In the genomic region with DNA sequence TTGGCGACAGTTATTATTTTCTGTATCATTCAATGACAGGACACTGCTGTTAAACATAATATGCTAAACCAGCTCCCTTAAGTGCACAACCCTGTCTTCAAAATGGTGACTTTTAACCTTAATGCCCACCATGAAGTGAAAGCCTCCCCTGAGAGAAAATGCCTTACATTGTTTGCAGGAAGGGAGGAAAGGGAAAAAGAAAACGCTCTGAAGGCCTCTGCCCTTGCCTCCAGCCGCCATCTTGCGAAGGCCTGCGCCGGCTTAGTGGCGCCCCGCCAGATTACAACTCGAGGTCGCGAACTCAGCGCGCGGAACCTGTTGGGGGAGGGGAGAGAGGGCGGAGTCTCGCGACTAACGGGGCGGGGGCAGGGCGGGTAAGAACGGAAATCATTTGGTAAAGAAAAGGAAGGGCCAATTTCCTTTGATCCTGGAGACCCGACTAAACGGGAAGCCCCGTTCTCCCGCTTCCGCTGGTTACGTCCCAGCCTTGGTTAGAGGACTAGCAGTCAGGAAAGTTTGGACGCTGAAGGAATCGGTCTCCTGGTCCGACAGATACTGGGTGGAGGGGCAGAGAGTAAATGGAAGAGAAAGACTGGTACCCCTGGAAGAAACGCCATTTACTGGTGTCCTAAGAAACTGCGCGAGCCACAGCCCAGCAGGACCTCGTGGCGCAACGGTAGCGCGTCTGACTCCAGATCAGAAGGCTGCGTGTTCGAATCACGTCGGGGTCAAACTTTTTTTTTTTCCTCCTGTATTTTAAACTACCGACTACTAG, we compare ENCODE assay signal across 8 cellular contexts. TPM values are rescaled to one million over a fixed set of nuclear protein-coding genes. Genes with fewer than 3 reads are reported as not detected.
A peak's percentile ranks its signal among the peaks of the same experiment; 100 is the strongest.
DNase-seq lines count a peak whose midpoint lies in the region; TF ChIP-seq lines count a peak whose summit lies in the region.

No MANE protein-coding gene starts in this region.

- peak overlapping the region; percentile 91 for H3K4me3 Mint-ChIP-seq in activated naive CD4-positive, alpha-beta T cell treated with anti-CD3 and anti-CD28 coated beads, Interleukin-2, amount 10 ng/mL, durations not matched to agents 7 days and 5 days

- H3K36me3 Mint-ChIP-seq in activated naive CD4-positive, alpha-beta T cell treated with anti-CD3 and anti-CD28 coated beads, Interleukin-2, amount 10 ng/mL, durations not matched to agents 7 days and 5 days: peaks cover 10% of the 10 kb centered on the region

- peak overlapping the region; percentile 51 for H3K4me3 ChIP-seq in HFF-Myc (replicated peaks; ENCODE audit: low read depth, low read length)

- in situ Hi-C loops in SK-MEL-5 (cut with HindIII; ENCODE audit: low pct_unique_long_range_greater_than_20kb, low sequenced_read_pairs): no loop called here

- peaks cover 22% of the 10 kb centered on the region for H3K27me3 Mint-ChIP-seq in activated naive CD4-positive, alpha-beta T cell treated with anti-CD3 and anti-CD28 coated beads, Interleukin-2, amount 10 ng/mL, durations not matched to agents 7 days and 5 days

- H3K4me1 Mint-ChIP-seq in activated naive CD4-positive, alpha-beta T cell treated with anti-CD3 and anti-CD28 coated beads, Interleukin-2, amount 10 ng/mL, durations not matched to agents 7 days and 5 days: peaks cover 28% of the 10 kb centered on the region

- peak; percentile 83 for DNase-seq in GM03348 (ENCODE audit: low spot score)
- DNase-seq in HFF-Myc (ENCODE audit: extremely low read depth, low read depth): peak; percentile 67
- DNase-seq in NAMALWA (ENCODE audit: low spot score): peak; percentile 95
- DNase-seq in SK-MEL-5 (ENCODE audit: low read depth, low spot score): peak; percentile 95
- DNase-seq in activated naive CD4-positive, alpha-beta T cell treated with anti-CD3 and anti-CD28 coated beads, Interleukin-2, amount 10 ng/mL, durations not matched to agents 7 days and 5 days: peak; percentile 95
- DNase-seq in globus pallidus (ENCODE audit: low spot score): peak; percentile 88
- peak; percentile 86 for DNase-seq in occipital lobe (lab: John Stamatoyannopoulos, UW)

- peak overlapping the region; percentile 97 for H3K27ac ChIP-seq in temporal lobe (ENCODE audit: low read depth, low read length)

- CTCF ChIA-PET in activated naive CD4-positive, alpha-beta T cell treated with anti-CD3 and anti-CD28 coated beads, Interleukin-2, amount 10 ng/mL, durations not matched to agents 7 days and 5 days (lab: Charles Lee): interaction anchor here (0.9 kb wide), 1 partner anchor 12 kb away, joined by 4 read pairs; no protein-coding TSS in a partner anchor

- H3K27ac Mint-ChIP-seq in activated naive CD4-positive, alpha-beta T cell treated with anti-CD3 and anti-CD28 coated beads, Interleukin-2, amount 10 ng/mL, durations not matched to agents 7 days and 5 days: peak overlapping the region; percentile 100

- peaks cover 2% of the 10 kb centered on the region for H3K9me3 Mint-ChIP-seq in activated naive CD4-positive, alpha-beta T cell treated with anti-CD3 and anti-CD28 coated beads, Interleukin-2, amount 10 ng/mL, durations not matched to agents 7 days and 5 days

- TF ChIP-seq CTCF in HFF-Myc (IDR thresholded peaks at IDR 0.05; ENCODE audit: low read depth, low read length, missing control alignments): no peak

RNA-seq across cellular contexts. Expression of gene TMPO, which starts 11.6 kb away (rescaled TPM):
- total RNA-seq in SK-MEL-5 (2014; rRNA removed; shearing (Covaris generic)): 124 TPM in 2 replicates
- polyA plus RNA-seq in SK-MEL-5 (2015; cell fraction: cytosol; rRNA removed): 76.0 and 113 TPM in 2 replicates
- 89.6 and 113 TPM in 2 replicates for polyA plus RNA-seq in SK-MEL-5 (2015; cell fraction: nucleus; rRNA removed)
- total RNA-seq in occipital lobe (154 TPM), temporal lobe (105 TPM)

Comparison
In these comparisons a context has a peak if more than half of its experiments do, and no peak if none do; other contexts are left out.
1. Peak in every context shown above with its lines: DNase-seq, H3K4me3 ChIP-seq and H3K27ac ChIP-seq.